9 cellular contexts compared by ENCODE assay signal in genomic region chr1:95095833-95096217, GRCh38. TPM values are rescaled to one million over a fixed set of nuclear protein-coding genes. Genes with fewer than 3 reads are reported as not detected.
DNase-seq lines count a peak whose midpoint lies in the region; ATAC-seq and TF ChIP-seq lines count a peak whose summit lies in the region.
"Had no signal": no experiment of that assay in that cellular context is flagged by ENCODE, and none has a peak within 500 bp of the region (broad histone marks: within the 10 kb centered on the region; RNA-seq: fewer than 3 reads in every experiment).

No MANE protein-coding gene starts in this region.

- H2AFZ ChIP-seq in MM.1S (ENCODE audit: low read length), result 0 out of 2 replicates have a peak overlapping the region, but pooled peaks have one; percentile 51

- H3K79me2 ChIP-seq in MM.1S (ENCODE audit: low read length), result no peaks in the 10 kb centered on the region

- H3K4me3 ChIP-seq in MM.1S (ENCODE audit: low read length) (no peak overlapping the region), mucosa of descending colon (peak overlapping the region; percentile 6)
- no peak overlapping the region for H3K4me3 ChIP-seq in CD8-positive, alpha-beta memory T cell (ENCODE audit: low read length)

- H3K4me1 ChIP-seq in MM.1S (ENCODE audit: low read length) (no peaks in the 10 kb centered on the region), mucosa of descending colon (ENCODE audit: low read depth) (peaks cover 7% of the 10 kb centered on the region)
- H3K4me1 ChIP-seq in CD8-positive, alpha-beta memory T cell (ENCODE audit: insufficient read depth, low read length), result no peaks in the 10 kb centered on the region

- no peaks in the 10 kb centered on the region for H3K36me3 Mint-ChIP-seq in CD8-positive, alpha-beta memory T cell

- TF ChIP-seq CTCF in MM.1S (IDR thresholded peaks at IDR 0.05; ENCODE audit: low read length) (no peak), mucosa of descending colon (IDR thresholded peaks at IDR 0.05) (no peak)

- H4K20me1 ChIP-seq in MM.1S (ENCODE audit: insufficient read depth, low read length), result no peaks in the 10 kb centered on the region

- H3K9me3 ChIP-seq in MM.1S (replicated peaks; ENCODE audit: insufficient read depth, low read length), result no peaks in the 10 kb centered on the region
- no peaks in the 10 kb centered on the region for H3K9me3 ChIP-seq in mucosa of descending colon
- H3K9me3 ChIP-seq in CD8-positive, alpha-beta memory T cell (ENCODE audit: low read length), result no peaks in the 10 kb centered on the region

- no peaks in the 10 kb centered on the region for H3K4me1 Mint-ChIP-seq in CD8-positive, alpha-beta memory T cell

- peaks cover 13 to 36% of the 10 kb centered on the region in 2 donors for H3K27me3 Mint-ChIP-seq in CD8-positive, alpha-beta memory T cell

- POLR2A ChIA-PET in CD8-positive, alpha-beta memory T cell (lab: Charles Lee), result no interaction called here

- no peaks in the 10 kb centered on the region for H3K36me3 ChIP-seq in MM.1S (replicated peaks; ENCODE audit: insufficient read depth, low read length)
- H3K36me3 ChIP-seq in mucosa of descending colon (ENCODE audit: low read depth), result no peaks in the 10 kb centered on the region
- no peaks in the 10 kb centered on the region for H3K36me3 ChIP-seq in CD8-positive, alpha-beta memory T cell (ENCODE audit: insufficient read depth, low read length)

- no peak overlapping the region for H3K9ac ChIP-seq in MM.1S (ENCODE audit: low read length)

- peak overlapping the region; percentile 23; the same call in 1 of the 2 replicates for H3K27ac ChIP-seq in MM.1S (ENCODE audit: low read length)
- H3K27ac ChIP-seq in CD8-positive, alpha-beta memory T cell (ENCODE audit: low read depth, low read length), result no peak overlapping the region

- H3K4me3 Mint-ChIP-seq in CD8-positive, alpha-beta memory T cell, result no peak overlapping the region

- no peak overlapping the region for H3K27ac Mint-ChIP-seq in CD8-positive, alpha-beta memory T cell

- no peaks in the 10 kb centered on the region for H3K27me3 ChIP-seq in MM.1S (replicated peaks; ENCODE audit: insufficient read depth, low read length)
- H3K27me3 ChIP-seq in CD8-positive, alpha-beta memory T cell (ENCODE audit: insufficient read depth, low read length, poor library complexity, severe bottlenecking), result no peaks in the 10 kb centered on the region

- H3F3A ChIP-seq in MM.1S (ENCODE audit: insufficient read depth, low read length), result no peaks in the 10 kb centered on the region

- CTCF ChIA-PET in CD8-positive, alpha-beta memory T cell (lab: Charles Lee), result no interaction called here

- H3K9me2 ChIP-seq in MM.1S (replicated peaks; ENCODE audit: insufficient read depth, low read length), result no peaks in the 10 kb centered on the region

- DNase-seq in MM.1S (no peak), mucosa of descending colon (no peak), T1000 (lab: John Stamatoyannopoulos, UW) (no peak), NCI-H2029 (lab: John Stamatoyannopoulos, UW) (no peak), COR-L47 (lab: John Stamatoyannopoulos, UW) (no peak)
- DNase-seq in CD8-positive, alpha-beta memory T cell, result no peak
- DNase-seq: amniotic stem cell had no signal

- intact Hi-C loops in mucosa of descending colon (cut with DNase I, micrococcal nuclease), result no loop called here

- no peaks in the 10 kb centered on the region for H3K9me3 Mint-ChIP-seq in CD8-positive, alpha-beta memory T cell

- H3K4me2 ChIP-seq in MM.1S (ENCODE audit: low read depth, low read length), result 0 out of 2 replicates have a peak overlapping the region, but pooled peaks have one; percentile 27

- ATAC-seq in GM18907 (IDR thresholded peaks at IDR 0.05; ENCODE audit: unreplicated experiment) (peak; percentile 73), HG02642 (IDR thresholded peaks at IDR 0.05; ENCODE audit: poor library complexity, unreplicated experiment) (peak; percentile 92), mucosa of descending colon (peak; percentile 86)

RNA-seq across cellular contexts. Expression of gene TLCD4, which starts 21.3 kb away (rescaled TPM):
- 10 to 100 TPM; 53.4 to 77.3 (median 55.1) TPM for total RNA-seq in mucosa of descending colon
- under 1 TPM; 0.04 to 0.09 TPM for total RNA-seq in CD8-positive, alpha-beta memory T cell
- polyA plus RNA-seq in CD8-positive, alpha-beta memory T cell, result not detected

RNA-seq across cellular contexts. Expression of gene ALG14, which starts 23.1 kb away (rescaled TPM):
- 10 to 100 TPM in 2 of 3 donors, 1 to 10 TPM in 1; 5.9 to 16.8 (median 11.4) TPM for total RNA-seq in mucosa of descending colon
- 1 to 10 TPM; 4.4 to 4.6 TPM for total RNA-seq in CD8-positive, alpha-beta memory T cell
- polyA plus RNA-seq in CD8-positive, alpha-beta memory T cell, result 6.8 TPM

Comparison
In these comparisons a context has a peak if more than half of its experiments do, and no peak if none do; other contexts are left out.
1. RNA of gene TLCD4, which starts 21.3 kb away (total RNA-seq): 53.4 to 77.3 TPM in mucosa of descending colon; 0.04 to 0.09 TPM in CD8-positive, alpha-beta memory T cell; every median in the first group is over 10 times any median in the second.
2. Peak in every context shown above with its lines, with median percentiles within 50 percentile points of each other: ATAC-seq.